Comparison of ENCODE assay signal across 8 cellular contexts in the genomic region with DNA sequence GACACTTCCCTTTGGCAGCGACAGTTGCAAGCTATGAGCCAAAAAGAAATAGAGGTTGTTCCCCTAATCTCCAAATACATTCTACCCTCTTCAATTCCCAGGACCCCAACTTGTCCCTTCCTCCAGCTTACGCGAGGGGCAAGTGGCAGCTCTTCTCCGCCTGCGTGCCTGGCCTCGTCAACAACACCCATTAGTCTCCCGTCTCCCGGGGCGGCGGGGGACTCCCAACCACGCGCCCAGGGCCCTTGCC. TPM values are rescaled to one million over a fixed set of nuclear protein-coding genes. Genes with fewer than 3 reads are reported as not detected.
DNase-seq lines count a peak whose midpoint lies in the region; ATAC-seq, FAIRE-seq and TF ChIP-seq lines count a peak whose summit lies in the region.

No MANE protein-coding gene starts in this region.

- H4K20me1 ChIP-seq in HCT116 (ENCODE audit: insufficient read depth): no peaks in the 10 kb centered on the region

- H3K9me2 ChIP-seq in HCT116 (ENCODE audit: insufficient read depth): no peaks in the 10 kb centered on the region

- peaks cover 20% of the 10 kb centered on the region for H3K36me3 Mint-ChIP-seq in activated CD8-positive, alpha-beta T cell treated with anti-CD3 and anti-CD28 coated beads, Interleukin-2, amount 10 ng/mL, durations not matched to agents 7 days and 5 days (ENCODE audit: low read depth)

- peak overlapping the region; percentile 69 for H3K4me2 ChIP-seq in HCT116 (ENCODE audit: low read length)

- RAD21 ChIA-PET in HCT116 (lab: Charles Lee; ENCODE audit: low non-redundant PET in 1 of 2, low total read pairs in 2 of 2, uncharacterized antibody in 2 of 2, unreplicated experiment in 2 of 2): interaction anchor here in 1 of 2 experiments (1.2 kb wide), 1 partner anchor 459 kb away, joined by 3 read pairs; no protein-coding TSS in a partner anchor

- H3K4me1 Mint-ChIP-seq in activated CD8-positive, alpha-beta T cell treated with anti-CD3 and anti-CD28 coated beads, Interleukin-2, amount 10 ng/mL, durations not matched to agents 7 days and 5 days (ENCODE audit: low read depth): peaks cover 40% of the 10 kb centered on the region

- WGBS in iPS DF 6.9 (ENCODE audit: insufficient coverage, insufficient read length): no CpG with 5 or more reads among the region's 12 CpGs
- 1 to 3% (median 2%) methylated on average over 12 of the region's 12 CpGs for WGBS in small intestine, 3 donors

- H3K4me3 Mint-ChIP-seq in activated CD8-positive, alpha-beta T cell treated with anti-CD3 and anti-CD28 coated beads, Interleukin-2, amount 10 ng/mL, durations not matched to agents 7 days and 5 days: peak overlapping the region; percentile 59

- DNase-seq in HCT116 (ENCODE audit: low read depth, low spot score) (no peak), iPS DF 6.9 (ENCODE audit: low read depth, low spot score) (no peak), small intestine (no peak), NCI-H524 (lab: John Stamatoyannopoulos, UW) (no peak), NCI-H1694 (lab: John Stamatoyannopoulos, UW) (no peak), HuH-7.5 (ENCODE audit: low spot score) (no peak)
- DNase-seq in activated CD8-positive, alpha-beta T cell treated with anti-CD3 and anti-CD28 coated beads, Interleukin-2, amount 10 ng/mL, durations not matched to agents 7 days and 5 days: no peak

- peaks cover 38% of the 10 kb centered on the region for H3K79me2 ChIP-seq in HCT116 (ENCODE audit: insufficient read depth, low read length)

- H3K4me1 ChIP-seq in HCT116 (ENCODE audit: control insufficient read depth in 1 of 2, insufficient read depth in 2 of 2, low read length in 2 of 2): peaks cover 19 to 34% of the 10 kb centered on the region in 2 experiments; a peak in 3 of 4 replicates
- H3K4me1 ChIP-seq in iPS DF 6.9 (ENCODE audit: control insufficient read depth, insufficient read depth, low read length): no peaks in the 10 kb centered on the region
- no peaks in the 10 kb centered on the region for H3K4me1 ChIP-seq in small intestine (ENCODE audit: control insufficient read depth in 2 of 2, insufficient read depth in 1 of 2, low read depth in 1 of 2, low read length in 1 of 2)

- H3K4me3 ChIP-seq in HCT116 (replicated peaks in 1 of 2; ENCODE audit: low read depth in 1 of 2, low read length in 2 of 2) (peak overlapping the region; percentile 29 to 47), iPS DF 6.9 (ENCODE audit: low read length) (peak overlapping the region; percentile 88; the same call in 1 of the 2 replicates), small intestine (ENCODE audit: low read depth in 1 of 2, low read length in 2 of 2) (peak overlapping the region; percentile 87 to 92)

- H3K27ac ChIP-seq in HCT116 (ENCODE audit: low read depth, low read length): peak overlapping the region; percentile 56; the same call in 1 of the 2 replicates
- H3K27ac ChIP-seq in iPS DF 6.9 (ENCODE audit: low read length): no peak overlapping the region
- H3K27ac ChIP-seq in small intestine (ENCODE audit: low read depth in 1 of 2, low read length in 1 of 2): peak overlapping the region; percentile 78 to 91

- POLR2A ChIA-PET in HCT116 (lab: Charles Lee): interaction anchor here (1.2 kb wide), 1 partner anchor 10 kb away, joined by 5 read pairs; no protein-coding TSS in a partner anchor
- POLR2A ChIA-PET in activated CD8-positive, alpha-beta T cell treated with anti-CD3 and anti-CD28 coated beads, Interleukin-2, amount 10 ng/mL, durations not matched to agents 7 days and 5 days (lab: Charles Lee): interaction anchor here (1.3 to 1.5 kb wide), 2 partner anchors 13 to 68 kb away, joined by 3 read pairs; no protein-coding TSS in a partner anchor

- H3K27ac Mint-ChIP-seq in activated CD8-positive, alpha-beta T cell treated with anti-CD3 and anti-CD28 coated beads, Interleukin-2, amount 10 ng/mL, durations not matched to agents 7 days and 5 days: peak overlapping the region; percentile 21

- FAIRE-seq in small intestine (lab: Jason Lieb, UNC): no peak

- H3K9ac ChIP-seq in HCT116 (ENCODE audit: low read length): peak overlapping the region; percentile 40

- TF ChIP-seq RAD21 in HCT116 (IDR thresholded peaks at IDR 0.05; ENCODE audit: low read depth): no peak

- CTCF ChIA-PET in HCT116 (lab: Charles Lee): interaction anchor here (0.8 to 0.9 kb wide), 2 partner anchors 13 to 31 kb away, joined by 3 to 5 read pairs; no protein-coding TSS in a partner anchor
- CTCF ChIA-PET in activated CD8-positive, alpha-beta T cell treated with anti-CD3 and anti-CD28 coated beads, Interleukin-2, amount 10 ng/mL, durations not matched to agents 7 days and 5 days (lab: Charles Lee): interaction anchor here (0.8 to 3.5 kb wide), 20 partner anchors 9 to 856 kb away, joined by 3 to 32 read pairs (median 4); no protein-coding TSS in a partner anchor

- ATAC-seq in HCT116 (no peak), GM18858 (IDR thresholded peaks at IDR 0.05; ENCODE audit: unreplicated experiment) (no peak)
- ATAC-seq in activated CD8-positive, alpha-beta T cell treated with anti-CD3 and anti-CD28 coated beads, Interleukin-2, amount 10 ng/mL, durations not matched to agents 7 days and 5 days: no peak

- no TSS peak for BruUV-seq in HCT116 (replicated peaks; lab: Mats Ljungman, UMichigan)

- no peak for TF ChIP-seq CTCF in HCT116 (IDR thresholded peaks at IDR 0.05 in 2 of 3, conservative IDR thresholded peaks at IDR 0.05 in 1 of 3; ENCODE audit: borderline replicate concordance in 1 of 3, insufficient read depth in 1 of 3, low read depth in 2 of 3, low read length in 2 of 3)

- H3K27me3 ChIP-seq in HCT116 (ENCODE audit: insufficient read depth, low read length) (no peaks in the 10 kb centered on the region), iPS DF 6.9 (ENCODE audit: control insufficient read depth, insufficient read depth, low read length) (no peaks in the 10 kb centered on the region), small intestine (ENCODE audit: control insufficient read depth in 2 of 2, insufficient read depth in 2 of 2, low read length in 2 of 2) (no peaks in the 10 kb centered on the region)

- no peaks in the 10 kb centered on the region for H3K9me3 Mint-ChIP-seq in activated CD8-positive, alpha-beta T cell treated with anti-CD3 and anti-CD28 coated beads, Interleukin-2, amount 10 ng/mL, durations not matched to agents 7 days and 5 days (ENCODE audit: insufficient read depth)

- peaks cover 0 to 13% of the 10 kb centered on the region in 2 experiments; a peak in 1 of 4 replicates for H3K36me3 ChIP-seq in HCT116 (ENCODE audit: control insufficient read depth in 1 of 2, insufficient read depth in 2 of 2, low read length in 2 of 2)
- H3K36me3 ChIP-seq in iPS DF 6.9 (ENCODE audit: control insufficient read depth, insufficient read depth, low read length): no peaks in the 10 kb centered on the region
- no peaks in the 10 kb centered on the region for H3K36me3 ChIP-seq in small intestine (ENCODE audit: control insufficient read depth in 2 of 2, insufficient read depth in 2 of 2, low read length in 2 of 2)

- intact Hi-C loops in HCT116 (cut with micrococcal nuclease): loop anchor here (1.0 to 2.0 kb wide), 2 partner anchors 78 to 459 kb away; no protein-coding TSS in a partner anchor

- no peak for TF ChIP-seq POLR2A in HCT116 (IDR thresholded peaks at IDR 0.05; ENCODE audit: borderline replicate concordance, extremely low read depth, insufficient read depth, insufficient read length)

- peak overlapping the region; percentile 59 for H2AFZ ChIP-seq in HCT116 (ENCODE audit: low read depth, low read length, poor library complexity, severe bottlenecking)

- H3K9me3 ChIP-seq in HCT116 (ENCODE audit: control insufficient read depth in 1 of 2, insufficient read depth in 1 of 2, low read depth in 1 of 2, low read length in 2 of 2): no peaks in the 10 kb centered on the region
- no peaks in the 10 kb centered on the region for H3K9me3 ChIP-seq in iPS DF 6.9 (ENCODE audit: control insufficient read depth, insufficient read depth, low read length)
- no peaks in the 10 kb centered on the region for H3K9me3 ChIP-seq in small intestine (ENCODE audit: control insufficient read depth, low read depth)

- peaks cover 37% of the 10 kb centered on the region for H3K27me3 Mint-ChIP-seq in activated CD8-positive, alpha-beta T cell treated with anti-CD3 and anti-CD28 coated beads, Interleukin-2, amount 10 ng/mL, durations not matched to agents 7 days and 5 days (ENCODE audit: low read depth)

TF ChIP-seq in HCT116, 20 proteins besides CTCF, POLR2A, EP300 and RAD21:
- TF ChIP-seq ELF1 (IDR thresholded peaks at IDR 0.05; ENCODE audit: borderline replicate concordance, low read depth): no peak
- no peak for TF ChIP-seq TCF7L2 (IDR thresholded peaks at IDR 0.05; ENCODE audit: borderline replicate concordance, extremely low read depth, insufficient read depth, insufficient read length)
- no peak for TF ChIP-seq CBX3 (IDR thresholded peaks at IDR 0.05; ENCODE audit: low read depth)
- TF ChIP-seq, protein P1, sequence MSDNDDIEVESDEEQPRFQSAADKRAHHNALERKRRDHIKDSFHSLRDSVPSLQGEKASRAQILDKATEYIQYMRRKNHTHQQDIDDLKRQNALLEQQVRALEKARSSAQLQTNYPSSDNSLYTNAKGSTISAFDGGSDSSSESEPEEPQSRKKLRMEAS (IDR thresholded peaks at IDR 0.05): no peak
- TF ChIP-seq EZH2phosphoT487 (IDR thresholded peaks at IDR 0.05; ENCODE audit: borderline replicate concordance): no peak
- TF ChIP-seq CEBPB (IDR thresholded peaks at IDR 0.05; ENCODE audit: low read depth): no peak
- TF ChIP-seq SP1 (IDR thresholded peaks at IDR 0.05; ENCODE audit: low read depth): no peak
- TF ChIP-seq ZFX (IDR thresholded peaks at IDR 0.05): no peak
- TF ChIP-seq SRF (IDR thresholded peaks at IDR 0.05; ENCODE audit: low read depth): no peak

RNA-seq across cellular contexts. Expression of a gene that starts 0.5 kb away (rescaled TPM):
- 64.2 TPM for total RNA-seq in HCT116 (2021; ENCODE audit: unreplicated experiment)
- polyA plus RNA-seq in HCT116 (2012): 38.2 and 59.6 TPM in 2 replicates
- 10 to 100 TPM; 28.4 to 36.7 TPM for total RNA-seq in activated CD8-positive, alpha-beta T cell treated with anti-CD3 and anti-CD28 coated beads, Interleukin-2, amount 10 ng/mL, durations not matched to agents 7 days and 5 days
- 10 to 100 TPM; 55.3 to 62.8 (median 61.3) TPM for polyA plus RNA-seq in small intestine

Comparison
In these comparisons a context has a peak if more than half of its experiments do, and no peak if none do; other contexts are left out.
1. H3K4me3 ChIP-seq: peak in every context shown above with its lines; median percentile 90 in small intestine; 88 in iPS DF 6.9; 38 in HCT116.